In the genomic region with DNA sequence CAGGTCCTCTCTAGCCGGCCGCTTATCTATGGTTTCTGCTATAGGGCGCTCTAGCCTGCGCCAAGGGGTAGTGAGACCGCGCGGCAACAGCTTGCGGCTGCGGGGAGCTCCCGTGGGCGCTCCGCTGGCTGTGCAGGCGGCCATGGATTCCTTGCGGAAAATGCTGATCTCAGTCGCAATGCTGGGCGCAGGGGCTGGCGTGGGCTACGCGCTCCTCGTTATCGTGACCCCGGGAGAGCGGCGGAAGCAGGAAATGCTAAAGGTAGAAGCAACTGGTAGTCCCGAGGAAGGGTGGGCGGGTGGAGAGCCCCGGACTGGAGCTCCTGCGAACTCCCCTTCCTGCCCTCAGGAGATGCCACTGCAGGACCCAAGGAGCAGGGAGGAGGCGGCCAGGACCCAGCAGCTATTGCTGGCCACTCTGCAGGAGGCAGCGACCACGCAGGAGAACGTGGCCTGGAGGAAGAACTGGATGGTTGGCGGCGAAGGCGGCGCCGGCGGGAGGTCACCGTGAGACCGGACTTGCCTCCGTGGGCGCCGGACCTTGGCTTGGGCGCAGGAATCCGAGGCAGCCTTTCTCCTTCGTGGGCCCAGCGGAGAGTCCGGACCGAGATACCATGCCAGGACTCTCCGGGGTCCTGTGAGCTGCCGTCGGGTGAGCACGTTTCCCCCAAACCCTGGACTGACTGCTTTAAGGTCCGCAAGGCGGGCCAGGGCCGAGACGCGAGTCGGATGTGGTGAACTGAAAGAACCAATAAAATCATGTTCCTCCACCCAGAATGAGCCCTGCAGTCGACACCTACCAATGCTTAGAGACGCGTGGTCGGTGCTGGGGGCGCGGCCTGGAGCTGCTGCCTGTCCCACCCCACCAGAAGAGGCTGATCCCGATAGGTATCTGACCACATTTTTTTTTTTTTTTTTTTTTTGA, we compare ENCODE assay signal across 8 cellular contexts. TPM values are rescaled to one million over a fixed set of nuclear protein-coding genes. Genes with fewer than 3 reads are reported as not detected.
DNase-seq lines count a peak whose midpoint lies in the region; ATAC-seq and TF ChIP-seq lines count a peak whose summit lies in the region.

Gene LBHD1, minus strand, starts transcription at position 664 of the 925 bp plus-strand sequence. CDS start 2,236 bp downstream, outside the sequence.
A gene with protein sequence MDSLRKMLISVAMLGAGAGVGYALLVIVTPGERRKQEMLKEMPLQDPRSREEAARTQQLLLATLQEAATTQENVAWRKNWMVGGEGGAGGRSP (plus strand): TSS at position 70 of the 925 bp plus-strand sequence. CDS start 73 bp downstream, at position 143.

- intact Hi-C loops in Panc1 (cut with micrococcal nuclease; ENCODE audit: unreplicated experiment) (no loop called here), esophagus squamous epithelium (cut with DNase I) (loop anchor here (5.0 kb wide), 1 partner anchor 75 kb away; no protein-coding TSS in a partner anchor)
- intact Hi-C loops in naive thymus-derived CD4-positive, alpha-beta T cell (cut with micrococcal nuclease): loop anchor here (1.0 to 10.0 kb wide), 7 partner anchors 7 to 247 kb away; partner anchors contain the start of genes INTS5 (in 2 of the 2), UBXN1 (in 2 of the 2) and TUT1 (in 1 of the 2)

- no TSS peak for BruUV-seq in Panc1 (replicated peaks; lab: Mats Ljungman, UMichigan)

- peak within 1 kb of the TSS; percentile 95 for H3K4me3 ChIP-seq in Jurkat, Clone E6-1 (ENCODE audit: low read length)
- H3K4me3 ChIP-seq in Panc1 (ENCODE audit: low read depth in 2 of 2, low read length in 2 of 2) (peak within 1 kb of the TSS; percentile 78 to 89), esophagus squamous epithelium (peak within 1 kb of the TSS; percentile 75 to 96 (median 82))
- peak within 1 kb of the TSS; percentile 62 for H3K4me3 ChIP-seq in naive thymus-derived CD4-positive, alpha-beta T cell (ENCODE audit: low read length)

- H3K4me1 Mint-ChIP-seq in naive thymus-derived CD4-positive, alpha-beta T cell: peaks cover 13 to 62% (median 51%) of the 10 kb centered on the region in 7 donors

- peaks cover 29% of the 10 kb centered on the region for H3K4me1 ChIP-seq in Panc1 (ENCODE audit: control insufficient read depth, insufficient read depth, low read length)
- H3K4me1 ChIP-seq in esophagus squamous epithelium: peaks cover 25 to 83% (median 38%) of the 10 kb centered on the region in 3 donors
- peaks cover 11 to 24% of the 10 kb centered on the region in 2 donors for H3K4me1 ChIP-seq in naive thymus-derived CD4-positive, alpha-beta T cell (ENCODE audit: control insufficient read depth in 2 of 2, insufficient read depth in 2 of 2, low read length in 2 of 2)

- H3K36me3 ChIP-seq in Panc1 (ENCODE audit: control insufficient read depth, insufficient read depth, low read length): no peaks in the 10 kb centered on the region; the same call in 1 of the 2 replicates
- peaks cover 0 to 54% (median 0%) of the 10 kb centered on the region in 3 donors for H3K36me3 ChIP-seq in esophagus squamous epithelium
- peaks cover 0 to 37% (median 0%) of the 10 kb centered on the region in 3 experiments for H3K36me3 ChIP-seq in naive thymus-derived CD4-positive, alpha-beta T cell (ENCODE audit: control insufficient read depth in 2 of 3, insufficient read depth in 3 of 3, low read length in 3 of 3)

- H3K36me3 Mint-ChIP-seq in naive thymus-derived CD4-positive, alpha-beta T cell: peaks cover 4 to 25% (median 5%) of the 10 kb centered on the region in 5 donors

- WGBS in esophagus squamous epithelium, 2 donors: 1% methylated on average over 9 to 30 of the region's 66 CpGs

- H3K27me3 ChIP-seq in Panc1 (ENCODE audit: control insufficient read depth, insufficient read depth, low read length) (no peaks in the 10 kb centered on the region), esophagus squamous epithelium (no peaks in the 10 kb centered on the region)
- no peaks in the 10 kb centered on the region for H3K27me3 ChIP-seq in naive thymus-derived CD4-positive, alpha-beta T cell (ENCODE audit: control insufficient read depth in 2 of 2, insufficient read depth in 2 of 2, low read length in 2 of 2)

- CTCF ChIA-PET in Panc1 (lab: Charles Lee): interaction anchor here (0.6 kb wide), 1 partner anchor 82 kb away, joined by 5 read pairs; no protein-coding TSS in a partner anchor
- CTCF ChIA-PET in naive thymus-derived CD4-positive, alpha-beta T cell (lab: Charles Lee): interaction anchor here (0.6 to 1.7 kb wide), 5 partner anchors 9 to 247 kb away, joined by 4 to 9 read pairs (median 4); partner anchors contain the start of gene TUT1

- H3K9me3 Mint-ChIP-seq in naive thymus-derived CD4-positive, alpha-beta T cell: no peaks in the 10 kb centered on the region

- H3K27ac Mint-ChIP-seq in naive thymus-derived CD4-positive, alpha-beta T cell: peak within 1 kb of the TSS; percentile 91 to 97 (median 96)

- in situ Hi-C loops in Panc1 (cut with HindIII; ENCODE audit: low pct_unique_long_range_greater_than_20kb, low sequenced_read_pairs): no loop called here

- TF ChIP-seq CTCF in Panc1 (IDR thresholded peaks at IDR 0.05): no peak
- TF ChIP-seq CTCF in esophagus squamous epithelium (IDR thresholded peaks at IDR 0.05): peak in 1 of 6 experiments; percentile 9

- no peaks in the 10 kb centered on the region for H3K27me3 Mint-ChIP-seq in naive thymus-derived CD4-positive, alpha-beta T cell

- peak within 1 kb of the TSS; percentile 94 to 100 (median 99) for H3K4me3 Mint-ChIP-seq in naive thymus-derived CD4-positive, alpha-beta T cell

- ATAC-seq in GM21423 (IDR thresholded peaks at IDR 0.05; ENCODE audit: unreplicated experiment) (peak; percentile 60), Panc1 (peak; percentile 76)
- ATAC-seq in naive thymus-derived CD4-positive, alpha-beta T cell: peak; percentile 85

- POLR2A ChIA-PET in Panc1 (lab: Charles Lee): interaction anchor here (0.7 kb wide), 1 partner anchor 288 kb away, joined by 3 read pairs; no protein-coding TSS in a partner anchor
- POLR2A ChIA-PET in naive thymus-derived CD4-positive, alpha-beta T cell (lab: Charles Lee): interaction anchor here (0.7 to 14.8 kb wide), 37 partner anchors 6 to 210 kb away, joined by 3 to 332 read pairs (median 6); partner anchors contain the start of genes B3GAT3, BSCL2, EEF1G and GANAB

- H3K9me3 ChIP-seq in Panc1 (ENCODE audit: control insufficient read depth, insufficient read depth, low read depth, low read length) (no peaks in the 10 kb centered on the region), esophagus squamous epithelium (no peaks in the 10 kb centered on the region)
- no peaks in the 10 kb centered on the region for H3K9me3 ChIP-seq in naive thymus-derived CD4-positive, alpha-beta T cell (ENCODE audit: control insufficient read depth in 2 of 3, low read length in 3 of 3)

- H3K27ac ChIP-seq in Panc1 (ENCODE audit: low read length) (peak within 1 kb of the TSS; percentile 93), esophagus squamous epithelium (peak within 1 kb of the TSS; percentile 92 to 95 (median 93))
- H3K27ac ChIP-seq in naive thymus-derived CD4-positive, alpha-beta T cell (ENCODE audit: low read depth, low read length): peak within 1 kb of the TSS; percentile 90

- peak in 2 of 4 donors; percentile 46 to 67 for TF ChIP-seq POLR2A in esophagus squamous epithelium (IDR thresholded peaks at IDR 0.05)

- peak; percentile 90 for DNase-seq in COLO829 (ENCODE audit: low spot score)
- peak; percentile 96 for DNase-seq in Jurkat, Clone E6-1 (ENCODE audit: low read depth, low spot score)
- no peak for DNase-seq in Panc1 (ENCODE audit: low read depth, low spot score)
- DNase-seq in activated T-helper 1 cell treated with Interleukin-2 at 50 U/mL for 16 hours (ENCODE audit: low read depth): peak; percentile 50
- DNase-seq in esophagus squamous epithelium (lab: John Stamatoyannopoulos, UW): peak; percentile 40
- peak; percentile 49 to 80 (median 73) for DNase-seq in naive thymus-derived CD4-positive, alpha-beta T cell
- DNase-seq in stimulated activated naive CD4-positive, alpha-beta T cell (lab: John Stamatoyannopoulos, UW): peak; percentile 48 to 86 (median 64)

RNA-seq across cellular contexts. Expression of gene LBHD1, which starts in this region (rescaled TPM):
- polyA plus RNA-seq in Jurkat, Clone E6-1 (2012; ENCODE audit: insufficient read depth, insufficient read length): 31.7 TPM
- total RNA-seq in Panc1 (2021; ENCODE audit: unreplicated experiment) (15.5 TPM), esophagus squamous epithelium (1 to 10 TPM; 1.8 to 3.6 (median 2.5) TPM)
- polyA plus RNA-seq in Panc1 (2012; ENCODE audit: insufficient read length): 14.4 TPM
- total RNA-seq in naive thymus-derived CD4-positive, alpha-beta T cell: 10 to 100 TPM; 13.8 to 26.4 (median 20.8) TPM
- polyA plus RNA-seq in naive thymus-derived CD4-positive, alpha-beta T cell: 1 to 10 TPM; 3.5 to 5.9 TPM

RNA-seq across cellular contexts. Expression of the second gene that starts in this region (rescaled TPM):
- polyA plus RNA-seq in Jurkat, Clone E6-1 (2012; ENCODE audit: insufficient read depth, insufficient read length): 11.6 TPM
- 7.4 TPM for total RNA-seq in Panc1 (2021; ENCODE audit: unreplicated experiment)
- 15.0 TPM for polyA plus RNA-seq in Panc1 (2012; ENCODE audit: insufficient read length)
- 10 to 100 TPM; 10.5 to 17.2 (median 12.2) TPM for total RNA-seq in esophagus squamous epithelium
- 1 to 10 TPM; 2.2 to 8.2 (median 5.8) TPM for total RNA-seq in naive thymus-derived CD4-positive, alpha-beta T cell
- 10 to 100 TPM in 1 of 2 donors, 1 to 10 TPM in 1; 9.1 to 11.1 TPM for polyA plus RNA-seq in naive thymus-derived CD4-positive, alpha-beta T cell
